Comparison of ENCODE assay signal across 8 cellular contexts in genomic region chr17:81518785-81519283, GRCh38. TPM values are rescaled to one million over a fixed set of nuclear protein-coding genes. Genes with fewer than 3 reads are reported as not detected.
DNase-seq lines count a peak whose midpoint lies in the region; ATAC-seq and TF ChIP-seq lines count a peak whose summit lies in the region.

No MANE protein-coding gene starts in this region.

- no peak overlapping the region for H3K4ac ChIP-seq in mesendoderm (ENCODE audit: low read depth, low read length)

- H2BK15ac ChIP-seq in mesendoderm (replicated peaks; ENCODE audit: low read depth) = no peak overlapping the region

- H3K9ac ChIP-seq in mesendoderm (ENCODE audit: low read length) = peak overlapping the region; percentile 72

- H2AK5ac ChIP-seq in mesendoderm (ENCODE audit: low read length) = no peak overlapping the region

- no peaks in the 10 kb centered on the region for H3K9me3 Mint-ChIP-seq in dendritic cell treated with granulocyte-macrophage colony-stimulating factor and Interleukin-4, amounts not matched to agents 40 ng/mL and 50 ng/mL, for 4 days

- peak overlapping the region; percentile 40 for H3K4me3 Mint-ChIP-seq in dendritic cell treated with granulocyte-macrophage colony-stimulating factor and Interleukin-4, amounts not matched to agents 40 ng/mL and 50 ng/mL, for 4 days

- H3K27me3 Mint-ChIP-seq in dendritic cell treated with granulocyte-macrophage colony-stimulating factor and Interleukin-4, amounts not matched to agents 40 ng/mL and 50 ng/mL, for 4 days = peaks cover 36% of the 10 kb centered on the region

- no peak overlapping the region for H3K27ac Mint-ChIP-seq in dendritic cell treated with granulocyte-macrophage colony-stimulating factor and Interleukin-4, amounts not matched to agents 40 ng/mL and 50 ng/mL, for 4 days

- no peak overlapping the region for H3K27ac ChIP-seq in mesendoderm (ENCODE audit: low read depth, low read length)

- H3K4me1 Mint-ChIP-seq in dendritic cell treated with granulocyte-macrophage colony-stimulating factor and Interleukin-4, amounts not matched to agents 40 ng/mL and 50 ng/mL, for 4 days (ENCODE audit: low read depth) = peaks cover 44% of the 10 kb centered on the region

- no peaks in the 10 kb centered on the region for H3K27me3 ChIP-seq in mesendoderm (ENCODE audit: insufficient read depth, low read length, poor library complexity)

- DNase-seq in NCI-H226 (peak; percentile 9), mesendoderm (peak; percentile 61), GM19240 (ENCODE audit: insufficient read length, low spot score) (no peak), T-helper 2 cell (no peak)

- peak overlapping the region; percentile 83 for H3K56ac ChIP-seq in mesendoderm (ENCODE audit: low read length)

- H3K36me3 Mint-ChIP-seq in dendritic cell treated with granulocyte-macrophage colony-stimulating factor and Interleukin-4, amounts not matched to agents 40 ng/mL and 50 ng/mL, for 4 days (ENCODE audit: low read depth) = peaks cover 12% of the 10 kb centered on the region

- peak overlapping the region; percentile 77 for H3K4me2 ChIP-seq in mesendoderm (ENCODE audit: low read length)

- no peak overlapping the region for H3K4me3 ChIP-seq in mesendoderm (ENCODE audit: low read length)

- H3K79me1 ChIP-seq in mesendoderm (ENCODE audit: low read length) = peaks cover 3% of the 10 kb centered on the region

- ATAC-seq in HG03354 (IDR thresholded peaks at IDR 0.05; ENCODE audit: poor library complexity, severe bottlenecking, unreplicated experiment) = no peak
- no peak for ATAC-seq in GM18867 (IDR thresholded peaks at IDR 0.05; ENCODE audit: unreplicated experiment)

- H3K18ac ChIP-seq in mesendoderm (ENCODE audit: low read length) = no peak overlapping the region

- peak; percentile 38 for TF ChIP-seq POLR2A in GM10847 (IDR thresholded peaks at IDR 0.05; ENCODE audit: extremely low read depth, insufficient read length)

- no peak overlapping the region for H4K8ac ChIP-seq in mesendoderm (ENCODE audit: low read depth, low read length)

- H3K79me2 ChIP-seq in mesendoderm (ENCODE audit: control insufficient read depth, insufficient read depth, low read length) = peaks cover 16% of the 10 kb centered on the region

- H2BK5ac ChIP-seq in mesendoderm (ENCODE audit: low read length) = no peak overlapping the region

- no peak overlapping the region for H2BK120ac ChIP-seq in mesendoderm (ENCODE audit: low read depth, low read length)

- no peak overlapping the region for H4K5ac ChIP-seq in mesendoderm (ENCODE audit: low read length)

- no peaks in the 10 kb centered on the region for H3K36me3 ChIP-seq in mesendoderm (ENCODE audit: control insufficient read depth, insufficient read depth, low read length)

- peaks cover 12% of the 10 kb centered on the region for H3K4me1 ChIP-seq in mesendoderm (ENCODE audit: control insufficient read depth, low read depth, low read length)

- intact Hi-C loops in dendritic cell treated with granulocyte-macrophage colony-stimulating factor and Interleukin-4, amounts not matched to agents 40 ng/mL and 50 ng/mL, for 4 days (cut with micrococcal nuclease) = loop anchor here (10.0 kb wide), 1 partner anchor 124 kb away; the partner anchor contains the start of gene BAHCC1

- peak overlapping the region; percentile 66 for H3K23ac ChIP-seq in mesendoderm (ENCODE audit: low read length)

- no CpG with 5 or more reads among the region's 47 CpGs for WGBS in mesendoderm (ENCODE audit: extremely low coverage, insufficient coverage, low lambda C conversion rate)

RNA-seq across cellular contexts. Expression of gene ACTG1, which starts 6.2 kb away (rescaled TPM):
- polyA plus RNA-seq in mesendoderm (2013, experiment 1 of 2) = 9,422 TPM
- polyA plus RNA-seq in mesendoderm (2013, experiment 2 of 2) = 9,613 TPM

RNA-seq across cellular contexts. Expression of gene FSCN2, which starts 9.3 kb away (rescaled TPM):
- not detected for polyA plus RNA-seq in mesendoderm (2013, experiment 1 of 2)
- not detected for polyA plus RNA-seq in mesendoderm (2013, experiment 2 of 2)

RNA-seq across cellular contexts. Expression of gene FAAP100, which starts 33.3 kb away (rescaled TPM):
- 14.4 TPM for polyA plus RNA-seq in mesendoderm (2013, experiment 1 of 2)
- polyA plus RNA-seq in mesendoderm (2013, experiment 2 of 2) = 14.8 TPM

Comparison
In these comparisons a context has a peak if more than half of its experiments do, and no peak if none do; other contexts are left out.
1. DNase-seq: peak in NCI-H226 (single experiment) and mesendoderm (single experiment); none in GM19240 (single experiment) and T-helper 2 cell (0 of 5).